8 cellular contexts compared by ENCODE assay signal in the genomic region with DNA sequence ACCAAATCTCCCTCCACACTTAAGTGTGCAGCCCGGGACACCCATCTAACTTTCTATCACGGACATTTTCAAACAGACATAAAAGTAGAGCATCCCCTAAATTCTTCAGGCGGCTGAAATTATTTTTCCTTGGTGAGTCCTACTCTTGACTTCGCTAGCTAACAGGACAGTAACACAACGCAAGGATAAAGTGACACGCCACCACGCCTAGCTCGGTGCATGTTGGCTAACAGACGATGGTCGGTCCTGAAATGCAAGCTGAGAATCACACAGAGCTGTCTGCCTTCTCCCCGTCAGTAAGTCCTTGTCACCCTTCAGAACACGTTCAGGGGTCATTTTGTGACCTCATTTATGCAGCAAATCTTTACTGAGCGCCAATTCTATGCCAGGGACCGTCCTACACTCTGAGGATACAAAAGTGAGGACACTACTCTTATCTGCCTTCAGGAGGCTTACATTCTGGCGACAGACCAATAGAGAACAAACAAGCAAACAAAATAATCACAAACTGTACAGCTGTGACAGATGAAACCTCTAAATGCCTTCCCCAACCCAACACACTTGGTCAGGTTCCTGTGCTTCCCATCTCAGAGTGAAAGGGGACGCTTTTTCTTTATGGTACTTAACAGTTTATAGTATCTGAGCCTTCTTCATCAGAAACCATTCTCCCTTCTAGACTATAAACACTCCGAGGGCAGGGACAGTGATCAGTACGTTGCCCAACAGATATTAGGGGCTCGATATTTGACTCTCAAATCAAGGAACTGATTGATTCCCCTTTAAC. TPM values are rescaled to one million over a fixed set of nuclear protein-coding genes. Genes with fewer than 3 reads are reported as not detected.
DNase-seq lines count a peak whose midpoint lies in the region; ATAC-seq, FAIRE-seq and TF ChIP-seq lines count a peak whose summit lies in the region.

No MANE protein-coding gene starts in this region.

- TF ChIP-seq EP300 in esophagus muscularis mucosa (IDR thresholded peaks at IDR 0.05): no peak

- in situ Hi-C loops in Panc1 (cut with HindIII; ENCODE audit: low pct_unique_long_range_greater_than_20kb, low sequenced_read_pairs): no loop called here

- intact Hi-C loops in Panc1 (cut with micrococcal nuclease; ENCODE audit: unreplicated experiment): no loop called here
- intact Hi-C loops in esophagus muscularis mucosa (cut with DNase I): no loop called here
- intact Hi-C loops in pancreas (cut with DNase I): no loop called here

- no peaks in the 10 kb centered on the region; the same call in 1 of the 2 replicates for H4K20me1 ChIP-seq in DND-41 (ENCODE audit: insufficient read depth, low read length)

- CTCF ChIA-PET in Panc1 (lab: Charles Lee): no interaction called here

- FAIRE-seq in pancreas (lab: Jason Lieb, UNC): no peak

- peak overlapping the region; percentile 94 for H3K4me2 ChIP-seq in DND-41 (ENCODE audit: insufficient read depth, low read length)

- WGBS in esophagus muscularis mucosa: 78% methylated on average over 19 of the region's 19 CpGs
- 71 to 77% methylated on average over 19 of the region's 19 CpGs for WGBS in pancreas, 2 donors

- H2AFZ ChIP-seq in DND-41 (ENCODE audit: low read depth, low read length): peak overlapping the region; percentile 95

- H3K9ac ChIP-seq in DND-41 (ENCODE audit: low read depth, low read length): peak overlapping the region; percentile 93

- TF ChIP-seq CTCF in DND-41 (IDR thresholded peaks at IDR 0.05; ENCODE audit: borderline replicate concordance, extremely low read depth, low read length, poor library complexity, severe bottlenecking) (no peak), Panc1 (IDR thresholded peaks at IDR 0.05) (no peak), esophagus muscularis mucosa (IDR thresholded peaks at IDR 0.05) (no peak), pancreas (IDR thresholded peaks at IDR 0.05) (no peak)

- POLR2A ChIA-PET in Panc1 (lab: Charles Lee): no interaction called here

- TF ChIP-seq POLR2A in esophagus muscularis mucosa (IDR thresholded peaks at IDR 0.05; ENCODE audit: low read depth): no peak

- no peak for ATAC-seq in DND-41 (ENCODE audit: insufficient read depth, low read depth)
- ATAC-seq in Panc1: no peak
- no peak for ATAC-seq in pancreas
- ATAC-seq in GM21576 (IDR thresholded peaks at IDR 0.05; ENCODE audit: unreplicated experiment): no peak
- no peak for ATAC-seq in HG03439 (IDR thresholded peaks at IDR 0.05; ENCODE audit: unreplicated experiment)

- H3K4me1 ChIP-seq in DND-41 (ENCODE audit: insufficient read depth, low read length): peaks cover 26% of the 10 kb centered on the region
- H3K4me1 ChIP-seq in Panc1 (ENCODE audit: control insufficient read depth, insufficient read depth, low read length): peaks cover 15% of the 10 kb centered on the region; the same call in 1 of the 2 replicates
- peaks cover 4 to 35% (median 32%) of the 10 kb centered on the region in 4 donors for H3K4me1 ChIP-seq in esophagus muscularis mucosa
- H3K4me1 ChIP-seq in pancreas: peaks cover 0 to 7% (median 3%) of the 10 kb centered on the region in 3 donors

- BruUV-seq in Panc1 (replicated peaks; lab: Mats Ljungman, UMichigan): TSS peak; percentile 60

- H3K4me3 ChIP-seq in DND-41 (ENCODE audit: low read depth in 1 of 2, low read length in 2 of 2) (peak overlapping the region; percentile 93 to 98), Panc1 (ENCODE audit: low read depth in 2 of 2, low read length in 2 of 2) (peak overlapping the region; percentile 86 to 91), esophagus muscularis mucosa (peak overlapping the region; percentile 94 to 99 (median 98)), pancreas (peak overlapping the region; percentile 92 to 96 (median 96))

- H3K9me3 ChIP-seq in DND-41 (ENCODE audit: insufficient read depth, low read length, severe bottlenecking): no peaks in the 10 kb centered on the region
- no peaks in the 10 kb centered on the region for H3K9me3 ChIP-seq in Panc1 (ENCODE audit: control insufficient read depth, insufficient read depth, low read depth, low read length)
- no peaks in the 10 kb centered on the region for H3K9me3 ChIP-seq in esophagus muscularis mucosa
- H3K9me3 ChIP-seq in pancreas: no peaks in the 10 kb centered on the region

- H3K27me3 ChIP-seq in DND-41 (ENCODE audit: insufficient read depth, low read length, poor library complexity) (no peaks in the 10 kb centered on the region), Panc1 (ENCODE audit: control insufficient read depth, insufficient read depth, low read length) (no peaks in the 10 kb centered on the region), esophagus muscularis mucosa (no peaks in the 10 kb centered on the region), pancreas (no peaks in the 10 kb centered on the region)

- H3K36me3 ChIP-seq in DND-41 (ENCODE audit: insufficient read depth, low read length) (peaks cover 8% of the 10 kb centered on the region), Panc1 (ENCODE audit: control insufficient read depth, insufficient read depth, low read length) (peaks cover 3% of the 10 kb centered on the region), esophagus muscularis mucosa (peaks cover 0 to 19% (median 10%) of the 10 kb centered on the region in 4 donors), pancreas (no peaks in the 10 kb centered on the region)

- H3K27ac ChIP-seq in DND-41 (ENCODE audit: low read length): peak overlapping the region; percentile 78; the same call in 1 of the 2 replicates
- H3K27ac ChIP-seq in Panc1 (ENCODE audit: low read length): peak overlapping the region; percentile 80
- peak overlapping the region; percentile 82 to 89 (median 85) for H3K27ac ChIP-seq in esophagus muscularis mucosa (replicated peaks in 1 of 4)
- H3K27ac ChIP-seq in pancreas: no peak overlapping the region

- peaks cover 46% of the 10 kb centered on the region for H3K79me2 ChIP-seq in DND-41 (ENCODE audit: insufficient read depth, low read length)

- no peak for DNase-seq in DND-41
- no peak for DNase-seq in Panc1 (ENCODE audit: low read depth, low spot score)
- DNase-seq in esophagus muscularis mucosa (ENCODE audit: extremely low spot score): no peak
- no peak for DNase-seq in pancreas
- no peak for DNase-seq in AML-193 (lab: John Stamatoyannopoulos, UW)
- no peak for DNase-seq in activated CD4-positive, CD25-positive, alpha-beta regulatory T cell (lab: John Stamatoyannopoulos, UW)

RNA-seq across cellular contexts. Expression of gene NTAN1, which starts 1.3 kb away (rescaled TPM):
- total RNA-seq in Panc1 (2021; ENCODE audit: unreplicated experiment) (71.5 TPM), esophagus muscularis mucosa (10 to 100 TPM; 61.1 to 74.8 (median 63.5) TPM), pancreas (10 to 100 TPM in 3 of 6 donors, 1 to 10 TPM in 3; 5.7 to 17.4 (median 10.5) TPM)
- 52.9 TPM for polyA plus RNA-seq in Panc1 (2012; ENCODE audit: insufficient read length)
- polyA plus RNA-seq in pancreas: 10 to 100 TPM; 17.6 to 21.3 TPM

RNA-seq across cellular contexts. Expression of gene RRN3, which starts 39.5 kb away (rescaled TPM):
- total RNA-seq in Panc1 (2021; ENCODE audit: unreplicated experiment) (66.0 TPM), esophagus muscularis mucosa (10 to 100 TPM; 19.5 to 34.1 (median 24.8) TPM), pancreas (10 to 100 TPM in 4 of 6 donors, 1 to 10 TPM in 2; 7.1 to 12.1 (median 10.6) TPM)
- polyA plus RNA-seq in Panc1 (2012; ENCODE audit: insufficient read length): 42.9 TPM
- 10 to 100 TPM in 1 of 2 donors, 1 to 10 TPM in 1; 6.2 to 12.7 TPM for polyA plus RNA-seq in pancreas

Comparison
In these comparisons a context has a peak if more than half of its experiments do, and no peak if none do; other contexts are left out.
1. H3K27ac ChIP-seq: peak in DND-41 (single experiment), Panc1 (single experiment) and esophagus muscularis mucosa (4 of 4); none in pancreas (0 of 4).
2. Peak in every context shown above with its lines, with median percentiles within 50 percentile points of each other: H3K4me3 ChIP-seq.